Comparison of ENCODE assay signal across 27 cellular contexts in genomic region chr18:21080576-21080975, GRCh38.
"Had no signal": no experiment of that assay in that cellular context is flagged by ENCODE, and none has a peak within 500 bp of the region (broad histone marks: within the 10 kb centered on the region; RNA-seq: fewer than 3 reads in every experiment).

No MANE protein-coding gene starts in this region.

- H3K36me3 ChIP-seq: adrenal gland, gastroesophageal sphincter, spleen, tibial nerve, WERI-Rb-1 had no signal

- H3K4me3 Mint-ChIP-seq: mesothelial cell of epicardium; neural crest cell; T-helper 1 cell treated with Interleukin-12 subunit alpha and Interleukin-12 subunit beta and Interleukin-4 antibody, amounts not matched to agents 30 μg/mL and 1 μg/mL, for 36 hours had no signal

- H3K9me3 Mint-ChIP-seq: effector memory CD8-positive, alpha-beta T cell had no signal

- FAIRE-seq: TTC549 had no signal

- H3K9me3 ChIP-seq: adrenal gland, gastroesophageal sphincter had no signal

- H3K27ac Mint-ChIP-seq: effector memory CD8-positive, alpha-beta T cell; mesothelial cell of epicardium; T-helper 1 cell treated with Interleukin-12 subunit alpha and Interleukin-12 subunit beta and Interleukin-4 antibody, amounts not matched to agents 30 μg/mL and 1 μg/mL, for 36 hours had no signal

- DNase-seq: activated CD4-positive, alpha-beta T cell treated with anti-CD3 and anti-CD28 coated beads for 48 hours; activated CD4-positive, alpha-beta T cell treated with anti-CD3 and anti-CD28 coated beads, Interleukin-2, amount 50 U/mL, for 48 hours; activated CD8-positive, alpha-beta memory T cell treated with anti-CD3 and anti-CD28 coated beads for 24 hours; activated effector memory CD4-positive, alpha-beta T cell treated with Interleukin-2 at 50 U/mL for 16 hours; activated naive CD4-positive, alpha-beta T cell treated with Interleukin-2 at 50 U/mL for 16 hours; adrenal gland; aorta; body of pancreas; cortex of kidney; effector memory CD8-positive, alpha-beta T cell; erythroblast; hippocampal formation; naive B cell; nucleus accumbens; right cardiac atrium; spleen; stimulated activated naive CD4-positive, alpha-beta T cell treated with Interleukin-2 at 50 U/mL for 16 hours; T-helper 9 cell; WERI-Rb-1 had no signal

- H3K27ac ChIP-seq: adrenal gland, body of pancreas, gastroesophageal sphincter, spleen, tibial nerve, WERI-Rb-1 had no signal

- H3K4me3 ChIP-seq: adrenal gland, body of pancreas, gastroesophageal sphincter, spleen, tibial nerve had no signal

- H3K27me3 Mint-ChIP-seq: activated naive CD8-positive, alpha-beta T cell; effector memory CD8-positive, alpha-beta T cell; naive B cell had no signal

- ATAC-seq: activated CD4-positive, CD25-positive, alpha-beta regulatory T cell treated with anti-CD3 and anti-CD28 coated beads, Interleukin-2, amount 50 U/mL, for 24 hours; body of pancreas; effector memory CD8-positive, alpha-beta T cell; gastroesophageal sphincter; right cardiac atrium had no signal

- H3K27me3 ChIP-seq: adrenal gland, body of pancreas, gastroesophageal sphincter, spleen, tibial nerve had no signal
